In the genomic region with DNA sequence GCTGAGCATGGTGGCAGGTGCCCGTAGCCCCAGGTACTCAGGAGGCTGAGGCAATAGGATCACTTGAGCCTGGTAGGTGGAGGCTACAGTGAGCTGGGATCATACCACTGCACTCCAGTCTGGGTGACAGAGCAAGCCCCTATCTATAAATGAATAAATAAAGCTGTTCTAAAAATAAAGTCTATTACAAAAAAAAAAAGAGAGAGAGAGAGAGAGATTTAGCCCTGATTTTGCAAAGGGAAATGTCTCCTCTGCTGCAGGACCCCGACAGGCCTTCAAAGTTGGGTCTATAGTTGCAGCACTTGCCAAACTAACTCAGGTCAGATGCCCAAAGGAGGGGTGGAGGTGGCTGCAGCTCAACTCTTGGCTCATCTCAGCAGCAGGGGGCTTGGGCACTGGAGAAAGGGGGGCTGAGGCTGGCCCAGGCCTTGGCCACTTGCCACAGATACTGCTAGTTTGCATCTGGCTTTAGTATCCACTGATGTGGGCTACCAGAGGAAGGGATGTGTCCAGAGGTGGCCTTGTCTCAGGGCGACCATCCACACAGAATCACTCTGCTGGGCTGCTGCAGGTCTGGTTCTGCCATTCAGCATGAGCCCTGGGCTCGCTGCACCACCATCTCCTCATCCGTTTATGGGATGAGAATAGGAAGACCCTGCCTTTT, we compare ENCODE assay signal across 2 cellular contexts.
TF ChIP-seq lines count a peak whose summit lies in the region.

No MANE protein-coding gene starts in this region.

TF ChIP-seq in HEK293, 187 proteins besides CTCF, POLR2A, EP300 and RAD21 (continues in another document):
- TF ChIP-seq ZNF664 (tag by site-specific recombination; IDR thresholded peaks at IDR 0.05) = no peak
- TF ChIP-seq ZNF114 (tag by site-specific recombination; IDR thresholded peaks at IDR 0.05) = no peak
- TF ChIP-seq MEIS1 (CRISPR knock-in tag; IDR thresholded peaks at IDR 0.05; ENCODE audit: borderline replicate concordance) = no peak
- peak; percentile 50; the same call in 1 of the 2 replicates for TF ChIP-seq ZNF600 (tag by site-specific recombination; IDR thresholded peaks at IDR 0.05)
- TF ChIP-seq ZNF133 (tag by site-specific recombination; IDR thresholded peaks at IDR 0.05) = no peak
- TF ChIP-seq, protein P1, sequence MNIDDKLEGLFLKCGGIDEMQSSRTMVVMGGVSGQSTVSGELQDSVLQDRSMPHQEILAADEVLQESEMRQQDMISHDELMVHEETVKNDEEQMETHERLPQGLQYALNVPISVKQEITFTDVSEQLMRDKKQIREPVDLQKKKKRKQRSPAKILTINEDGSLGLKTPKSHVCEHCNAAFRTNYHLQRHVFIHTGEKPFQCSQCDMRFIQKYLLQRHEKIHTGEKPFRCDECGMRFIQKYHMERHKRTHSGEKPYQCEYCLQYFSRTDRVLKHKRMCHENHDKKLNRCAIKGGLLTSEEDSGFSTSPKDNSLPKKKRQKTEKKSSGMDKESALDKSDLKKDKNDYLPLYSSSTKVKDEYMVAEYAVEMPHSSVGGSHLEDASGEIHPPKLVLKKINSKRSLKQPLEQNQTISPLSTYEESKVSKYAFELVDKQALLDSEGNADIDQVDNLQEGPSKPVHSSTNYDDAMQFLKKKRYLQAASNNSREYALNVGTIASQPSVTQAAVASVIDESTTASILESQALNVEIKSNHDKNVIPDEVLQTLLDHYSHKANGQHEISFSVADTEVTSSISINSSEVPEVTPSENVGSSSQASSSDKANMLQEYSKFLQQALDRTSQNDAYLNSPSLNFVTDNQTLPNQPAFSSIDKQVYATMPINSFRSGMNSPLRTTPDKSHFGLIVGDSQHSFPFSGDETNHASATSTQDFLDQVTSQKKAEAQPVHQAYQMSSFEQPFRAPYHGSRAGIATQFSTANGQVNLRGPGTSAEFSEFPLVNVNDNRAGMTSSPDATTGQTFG (tag by site-specific recombination; IDR thresholded peaks at IDR 0.05; ENCODE audit: borderline replicate concordance) = no peak
- TF ChIP-seq HOXD13 (CRISPR knock-in tag; IDR thresholded peaks at IDR 0.05; ENCODE audit: borderline replicate concordance) = no peak
- TF ChIP-seq, protein P2, sequence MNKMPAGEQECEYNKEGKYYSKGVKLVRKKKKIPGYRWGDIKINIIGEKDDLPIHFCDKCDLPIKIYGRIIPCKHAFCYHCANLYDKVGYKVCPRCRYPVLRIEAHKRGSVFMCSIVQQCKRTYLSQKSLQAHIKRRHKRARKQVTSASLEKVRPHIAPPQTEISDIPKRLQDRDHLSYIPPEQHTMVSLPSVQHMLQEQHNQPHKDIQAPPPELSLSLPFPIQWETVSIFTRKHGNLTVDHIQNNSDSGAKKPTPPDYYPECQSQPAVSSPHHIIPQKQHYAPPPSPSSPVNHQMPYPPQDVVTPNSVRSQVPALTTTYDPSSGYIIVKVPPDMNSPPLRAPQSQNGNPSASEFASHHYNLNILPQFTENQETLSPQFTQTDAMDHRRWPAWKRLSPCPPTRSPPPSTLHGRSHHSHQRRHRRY (tag by site-specific recombination; IDR thresholded peaks at IDR 0.05) = no peak
- TF ChIP-seq ZXDB (tag by site-specific recombination; IDR thresholded peaks at IDR 0.05) = no peak
- TF ChIP-seq, protein P3, sequence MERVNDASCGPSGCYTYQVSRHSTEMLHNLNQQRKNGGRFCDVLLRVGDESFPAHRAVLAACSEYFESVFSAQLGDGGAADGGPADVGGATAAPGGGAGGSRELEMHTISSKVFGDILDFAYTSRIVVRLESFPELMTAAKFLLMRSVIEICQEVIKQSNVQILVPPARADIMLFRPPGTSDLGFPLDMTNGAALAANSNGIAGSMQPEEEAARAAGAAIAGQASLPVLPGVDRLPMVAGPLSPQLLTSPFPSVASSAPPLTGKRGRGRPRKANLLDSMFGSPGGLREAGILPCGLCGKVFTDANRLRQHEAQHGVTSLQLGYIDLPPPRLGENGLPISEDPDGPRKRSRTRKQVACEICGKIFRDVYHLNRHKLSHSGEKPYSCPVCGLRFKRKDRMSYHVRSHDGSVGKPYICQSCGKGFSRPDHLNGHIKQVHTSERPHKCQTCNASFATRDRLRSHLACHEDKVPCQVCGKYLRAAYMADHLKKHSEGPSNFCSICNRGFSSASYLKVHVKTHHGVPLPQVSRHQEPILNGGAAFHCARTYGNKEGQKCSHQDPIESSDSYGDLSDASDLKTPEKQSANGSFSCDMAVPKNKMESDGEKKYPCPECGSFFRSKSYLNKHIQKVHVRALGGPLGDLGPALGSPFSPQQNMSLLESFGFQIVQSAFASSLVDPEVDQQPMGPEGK (tag by site-specific recombination; IDR thresholded peaks at IDR 0.05) = 0 out of 2 replicates have a peak, but pooled peaks have one; percentile 30
- TF ChIP-seq ZNF792 (tag by site-specific recombination; IDR thresholded peaks at IDR 0.05) = no peak
- TF ChIP-seq ZNF549 (tag by site-specific recombination; IDR thresholded peaks at IDR 0.05) = no peak
- TF ChIP-seq ZNF837 (tag by site-specific recombination; IDR thresholded peaks at IDR 0.05) = no peak
- TF ChIP-seq, protein P4, sequence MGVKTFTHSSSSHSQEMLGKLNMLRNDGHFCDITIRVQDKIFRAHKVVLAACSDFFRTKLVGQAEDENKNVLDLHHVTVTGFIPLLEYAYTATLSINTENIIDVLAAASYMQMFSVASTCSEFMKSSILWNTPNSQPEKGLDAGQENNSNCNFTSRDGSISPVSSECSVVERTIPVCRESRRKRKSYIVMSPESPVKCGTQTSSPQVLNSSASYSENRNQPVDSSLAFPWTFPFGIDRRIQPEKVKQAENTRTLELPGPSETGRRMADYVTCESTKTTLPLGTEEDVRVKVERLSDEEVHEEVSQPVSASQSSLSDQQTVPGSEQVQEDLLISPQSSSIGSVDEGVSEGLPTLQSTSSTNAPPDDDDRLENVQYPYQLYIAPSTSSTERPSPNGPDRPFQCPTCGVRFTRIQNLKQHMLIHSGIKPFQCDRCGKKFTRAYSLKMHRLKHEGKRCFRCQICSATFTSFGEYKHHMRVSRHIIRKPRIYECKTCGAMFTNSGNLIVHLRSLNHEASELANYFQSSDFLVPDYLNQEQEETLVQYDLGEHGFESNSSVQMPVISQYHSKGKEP (tag by site-specific recombination; IDR thresholded peaks at IDR 0.05) = no peak
- TF ChIP-seq ZNF274 (IDR thresholded peaks at IDR 0.05; ENCODE audit: low read length) = no peak
- TF ChIP-seq ZNF274 (tag by site-specific recombination; IDR thresholded peaks at IDR 0.05; ENCODE audit: borderline replicate concordance) = no peak
- no peak for TF ChIP-seq ZNF248 (tag by site-specific recombination; IDR thresholded peaks at IDR 0.05)
- no peak for TF ChIP-seq ZNF596 (tag by site-specific recombination; IDR thresholded peaks at IDR 0.05)
- TF ChIP-seq, protein P5, sequence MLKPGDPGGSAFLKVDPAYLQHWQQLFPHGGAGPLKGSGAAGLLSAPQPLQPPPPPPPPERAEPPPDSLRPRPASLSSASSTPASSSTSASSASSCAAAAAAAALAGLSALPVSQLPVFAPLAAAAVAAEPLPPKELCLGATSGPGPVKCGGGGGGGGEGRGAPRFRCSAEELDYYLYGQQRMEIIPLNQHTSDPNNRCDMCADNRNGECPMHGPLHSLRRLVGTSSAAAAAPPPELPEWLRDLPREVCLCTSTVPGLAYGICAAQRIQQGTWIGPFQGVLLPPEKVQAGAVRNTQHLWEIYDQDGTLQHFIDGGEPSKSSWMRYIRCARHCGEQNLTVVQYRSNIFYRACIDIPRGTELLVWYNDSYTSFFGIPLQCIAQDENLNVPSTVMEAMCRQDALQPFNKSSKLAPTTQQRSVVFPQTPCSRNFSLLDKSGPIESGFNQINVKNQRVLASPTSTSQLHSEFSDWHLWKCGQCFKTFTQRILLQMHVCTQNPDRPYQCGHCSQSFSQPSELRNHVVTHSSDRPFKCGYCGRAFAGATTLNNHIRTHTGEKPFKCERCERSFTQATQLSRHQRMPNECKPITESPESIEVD (tag by site-specific recombination; IDR thresholded peaks at IDR 0.05) = no peak

TF ChIP-seq in GM12878, 131 proteins besides CTCF, POLR2A, EP300 and RAD21:
- TF ChIP-seq WRNIP1 (IDR thresholded peaks at IDR 0.05; ENCODE audit: borderline replicate concordance, low read depth, low read length) (no peak), ZNF207 (IDR thresholded peaks at IDR 0.05; ENCODE audit: borderline replicate concordance) (no peak), MXI1 (IDR thresholded peaks at IDR 0.05; ENCODE audit: low read depth, low read length) (no peak), PAX5 (IDR thresholded peaks at IDR 0.05; ENCODE audit: borderline replicate concordance, low read depth, low read length) (no peak), IKZF2 (IDR thresholded peaks at IDR 0.05) (no peak), CHD2 (IDR thresholded peaks at IDR 0.05; ENCODE audit: borderline replicate concordance, low read depth, low read length) (no peak), MTA2 (IDR thresholded peaks at IDR 0.05; ENCODE audit: low read depth) (no peak), HDAC6 (IDR thresholded peaks at IDR 0.05; ENCODE audit: unreplicated experiment) (no peak), RFX5 (IDR thresholded peaks at IDR 0.05; ENCODE audit: low read depth, low read length) (no peak), CBFB (IDR thresholded peaks at IDR 0.05; ENCODE audit: low read depth) (no peak), SREBF1 (IDR thresholded peaks at IDR 0.05; ENCODE audit: low read length) (no peak), SPI1 (IDR thresholded peaks at IDR 0.05; ENCODE audit: borderline replicate concordance, insufficient read depth, low read depth, low read length) (no peak), KDM1A (IDR thresholded peaks at IDR 0.05; ENCODE audit: borderline replicate concordance) (no peak), YBX1 (IDR thresholded peaks at IDR 0.05) (no peak)
- TF ChIP-seq, protein P6, sequence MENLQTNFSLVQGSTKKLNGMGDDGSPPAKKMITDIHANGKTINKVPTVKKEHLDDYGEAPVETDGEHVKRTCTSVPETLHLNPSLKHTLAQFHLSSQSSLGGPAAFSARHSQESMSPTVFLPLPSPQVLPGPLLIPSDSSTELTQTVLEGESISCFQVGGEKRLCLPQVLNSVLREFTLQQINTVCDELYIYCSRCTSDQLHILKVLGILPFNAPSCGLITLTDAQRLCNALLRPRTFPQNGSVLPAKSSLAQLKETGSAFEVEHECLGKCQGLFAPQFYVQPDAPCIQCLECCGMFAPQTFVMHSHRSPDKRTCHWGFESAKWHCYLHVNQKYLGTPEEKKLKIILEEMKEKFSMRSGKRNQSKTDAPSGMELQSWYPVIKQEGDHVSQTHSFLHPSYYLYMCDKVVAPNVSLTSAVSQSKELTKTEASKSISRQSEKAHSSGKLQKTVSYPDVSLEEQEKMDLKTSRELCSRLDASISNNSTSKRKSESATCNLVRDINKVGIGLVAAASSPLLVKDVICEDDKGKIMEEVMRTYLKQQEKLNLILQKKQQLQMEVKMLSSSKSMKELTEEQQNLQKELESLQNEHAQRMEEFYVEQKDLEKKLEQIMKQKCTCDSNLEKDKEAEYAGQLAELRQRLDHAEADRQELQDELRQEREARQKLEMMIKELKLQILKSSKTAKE (IDR thresholded peaks at IDR 0.05; ENCODE audit: low read depth, poor library complexity, severe bottlenecking) = no peak
- TF ChIP-seq, protein P7, sequence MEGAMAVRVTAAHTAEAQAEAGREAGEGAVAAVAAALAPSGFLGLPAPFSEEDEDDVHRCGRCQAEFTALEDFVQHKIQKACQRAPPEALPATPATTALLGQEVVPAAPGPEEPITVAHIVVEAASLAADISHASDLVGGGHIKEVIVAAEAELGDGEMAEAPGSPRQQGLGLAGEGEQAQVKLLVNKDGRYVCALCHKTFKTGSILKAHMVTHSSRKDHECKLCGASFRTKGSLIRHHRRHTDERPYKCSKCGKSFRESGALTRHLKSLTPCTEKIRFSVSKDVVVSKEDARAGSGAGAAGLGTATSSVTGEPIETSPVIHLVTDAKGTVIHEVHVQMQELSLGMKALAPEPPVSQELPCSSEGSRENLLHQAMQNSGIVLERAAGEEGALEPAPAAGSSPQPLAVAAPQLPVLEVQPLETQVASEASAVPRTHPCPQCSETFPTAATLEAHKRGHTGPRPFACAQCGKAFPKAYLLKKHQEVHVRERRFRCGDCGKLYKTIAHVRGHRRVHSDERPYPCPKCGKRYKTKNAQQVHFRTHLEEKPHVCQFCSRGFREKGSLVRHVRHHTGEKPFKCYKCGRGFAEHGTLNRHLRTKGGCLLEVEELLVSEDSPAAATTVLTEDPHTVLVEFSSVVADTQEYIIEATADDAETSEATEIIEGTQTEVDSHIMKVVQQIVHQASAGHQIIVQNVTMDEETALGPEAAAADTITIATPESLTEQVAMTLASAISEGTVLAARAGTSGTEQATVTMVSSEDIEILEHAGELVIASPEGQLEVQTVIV (IDR thresholded peaks at IDR 0.05; ENCODE audit: borderline replicate concordance, partially characterized antibody) = no peak
- TF ChIP-seq, protein P8, sequence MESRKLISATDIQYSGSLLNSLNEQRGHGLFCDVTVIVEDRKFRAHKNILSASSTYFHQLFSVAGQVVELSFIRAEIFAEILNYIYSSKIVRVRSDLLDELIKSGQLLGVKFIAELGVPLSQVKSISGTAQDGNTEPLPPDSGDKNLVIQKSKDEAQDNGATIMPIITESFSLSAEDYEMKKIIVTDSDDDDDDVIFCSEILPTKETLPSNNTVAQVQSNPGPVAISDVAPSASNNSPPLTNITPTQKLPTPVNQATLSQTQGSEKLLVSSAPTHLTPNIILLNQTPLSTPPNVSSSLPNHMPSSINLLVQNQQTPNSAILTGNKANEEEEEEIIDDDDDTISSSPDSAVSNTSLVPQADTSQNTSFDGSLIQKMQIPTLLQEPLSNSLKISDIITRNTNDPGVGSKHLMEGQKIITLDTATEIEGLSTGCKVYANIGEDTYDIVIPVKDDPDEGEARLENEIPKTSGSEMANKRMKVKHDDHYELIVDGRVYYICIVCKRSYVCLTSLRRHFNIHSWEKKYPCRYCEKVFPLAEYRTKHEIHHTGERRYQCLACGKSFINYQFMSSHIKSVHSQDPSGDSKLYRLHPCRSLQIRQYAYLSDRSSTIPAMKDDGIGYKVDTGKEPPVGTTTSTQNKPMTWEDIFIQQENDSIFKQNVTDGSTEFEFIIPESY (IDR thresholded peaks at IDR 0.05) = no peak
- TF ChIP-seq, protein P9, sequence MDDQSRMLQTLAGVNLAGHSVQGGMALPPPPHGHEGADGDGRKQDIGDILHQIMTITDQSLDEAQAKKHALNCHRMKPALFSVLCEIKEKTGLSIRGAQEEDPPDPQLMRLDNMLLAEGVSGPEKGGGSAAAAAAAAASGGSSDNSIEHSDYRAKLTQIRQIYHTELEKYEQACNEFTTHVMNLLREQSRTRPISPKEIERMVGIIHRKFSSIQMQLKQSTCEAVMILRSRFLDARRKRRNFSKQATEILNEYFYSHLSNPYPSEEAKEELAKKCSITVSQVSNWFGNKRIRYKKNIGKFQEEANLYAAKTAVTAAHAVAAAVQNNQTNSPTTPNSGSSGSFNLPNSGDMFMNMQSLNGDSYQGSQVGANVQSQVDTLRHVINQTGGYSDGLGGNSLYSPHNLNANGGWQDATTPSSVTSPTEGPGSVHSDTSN (IDR thresholded peaks at IDR 0.05; ENCODE audit: insufficient replicate concordance, low read depth, low read length) = no peak
